9 cellular contexts compared by ENCODE assay signal in the genomic region with DNA sequence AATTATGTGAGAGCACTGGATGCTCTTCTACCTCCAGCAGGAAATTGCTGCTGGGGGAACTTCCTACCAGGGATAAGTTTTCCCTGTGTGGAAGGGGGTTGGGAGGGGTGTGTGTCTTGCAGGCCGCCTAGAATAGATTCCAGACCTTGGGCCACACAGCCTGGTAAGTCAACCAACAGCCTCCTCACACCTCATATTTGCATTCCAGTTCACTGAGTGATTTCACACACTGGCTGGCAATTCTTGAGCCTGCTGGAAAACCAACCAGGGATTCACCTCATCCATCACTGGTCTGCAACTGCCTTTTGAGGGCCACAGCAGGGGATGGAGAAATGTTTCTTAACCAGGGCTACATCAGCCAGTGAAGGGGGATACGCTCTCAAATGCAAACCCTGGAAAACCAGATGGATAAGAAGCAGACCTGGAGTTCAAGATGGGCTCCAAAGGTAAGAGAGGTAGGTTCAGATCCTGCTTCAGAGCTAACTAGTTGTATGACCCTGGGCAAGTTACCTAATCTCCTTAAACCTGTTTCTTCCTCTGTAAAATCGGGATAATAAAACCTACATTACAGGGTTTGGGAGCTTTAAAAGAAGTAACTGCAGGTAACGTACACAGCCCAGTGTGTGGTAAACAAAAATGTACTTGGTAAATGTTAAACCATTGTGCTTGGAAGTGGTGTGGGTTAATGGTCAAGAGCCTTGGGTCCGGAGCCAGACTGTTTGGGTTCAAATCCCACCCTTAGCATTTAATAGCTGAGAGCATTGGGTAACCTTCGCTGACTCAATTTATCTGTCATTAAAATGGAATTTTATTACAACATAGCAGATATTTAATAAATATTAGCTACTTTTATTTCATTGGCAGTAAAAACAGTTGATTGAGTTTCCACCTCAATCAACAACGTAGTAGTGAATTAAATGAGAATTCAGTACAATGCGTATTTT. TPM values are rescaled to one million over a fixed set of nuclear protein-coding genes. Genes with fewer than 3 reads are reported as not detected.
DNase-seq lines count a peak whose midpoint lies in the region; ATAC-seq, FAIRE-seq and TF ChIP-seq lines count a peak whose summit lies in the region.
"Had no signal": no experiment of that assay in that cellular context is flagged by ENCODE, and none has a peak within 500 bp of the region (broad histone marks: within the 10 kb centered on the region; RNA-seq: fewer than 3 reads in every experiment).

No MANE protein-coding gene starts in this region.

- no peak overlapping the region for H3K14ac ChIP-seq in trophoblast cell (ENCODE audit: low read length)

- CTCF ChIA-PET in GM10248 (lab: Yijun Ruan, JAX) = interaction anchor here (1.2 kb wide), 2 partner anchors 9 to 14 kb away, joined by 3 read pairs; no protein-coding TSS in a partner anchor

- H2BK120ac ChIP-seq in trophoblast cell (ENCODE audit: insufficient read depth, low read length, poor library complexity) = no peak overlapping the region

- peaks cover 71% of the 10 kb centered on the region for H3K27me3 Mint-ChIP-seq in T-helper 17 cell
- peaks cover 11% of the 10 kb centered on the region for H3K27me3 Mint-ChIP-seq in glutamatergic neuron (ENCODE audit: unreplicated experiment)

- no peak overlapping the region for H2AFZ ChIP-seq in trophoblast cell (ENCODE audit: insufficient read depth, low read length, poor library complexity)

- H3K9ac ChIP-seq in trophoblast cell (ENCODE audit: low read length) = no peak overlapping the region

- H3K27ac ChIP-seq in trophoblast cell (ENCODE audit: low read depth, low read length) = peak overlapping the region; percentile 22

- no peak overlapping the region for H3K4me3 ChIP-seq in trophoblast cell (ENCODE audit: low read depth, low read length)

- ATAC-seq in T-helper 17 cell (no peak), GM21367 (IDR thresholded peaks at IDR 0.05; ENCODE audit: unreplicated experiment) (no peak)

- POLR2A ChIA-PET in GM10248 (lab: Yijun Ruan, JAX) = no interaction called here

- H2BK12ac ChIP-seq in trophoblast cell (ENCODE audit: low read length) = no peak overlapping the region

- H3K79me1 ChIP-seq in trophoblast cell (ENCODE audit: low read length) = peaks cover 17% of the 10 kb centered on the region

- H3K18ac ChIP-seq in trophoblast cell (ENCODE audit: low read length) = no peak overlapping the region

- H3K27ac Mint-ChIP-seq in T-helper 17 cell = no peak overlapping the region
- H3K27ac Mint-ChIP-seq in glutamatergic neuron (ENCODE audit: unreplicated experiment) = peak overlapping the region; percentile 71
- H3K27ac Mint-ChIP-seq: activated CD4-positive, alpha-beta T cell treated with anti-CD3 and anti-CD28 coated beads, Interleukin-2, amount 10 ng/mL, durations not matched to agents 24 days and 14 days had no signal

- peaks cover 19% of the 10 kb centered on the region for H3K79me2 ChIP-seq in trophoblast cell (ENCODE audit: control insufficient read depth, insufficient read depth, low read length, poor library complexity)

- peaks cover 8 to 11% of the 10 kb centered on the region in 2 experiments for H3K36me3 ChIP-seq in trophoblast cell (ENCODE audit: control insufficient read depth in 1 of 2, insufficient read depth in 2 of 2, low read length in 2 of 2)

- WGBS in trophoblast cell (ENCODE audit: extremely low coverage, insufficient coverage, insufficient read length) = no CpG with 5 or more reads among the region's 8 CpGs

- FAIRE-seq in D721Med (lab: Jason Lieb, UNC) = no peak

- H3K9me3 Mint-ChIP-seq in glutamatergic neuron (ENCODE audit: unreplicated experiment) = peaks cover 12% of the 10 kb centered on the region
- H3K9me3 Mint-ChIP-seq: activated CD4-positive, alpha-beta T cell treated with anti-CD3 and anti-CD28 coated beads, Interleukin-2, amount 10 ng/mL, durations not matched to agents 24 days and 14 days had no signal

- H3K4me3 Mint-ChIP-seq in T-helper 17 cell (peak overlapping the region; percentile 86), glutamatergic neuron (ENCODE audit: unreplicated experiment) (peak overlapping the region; percentile 85)

- DNase-seq in Daoy (ENCODE audit: low read depth) = peak; percentile 82
- DNase-seq in T-helper 17 cell = no peak
- no peak for DNase-seq in glutamatergic neuron
- DNase-seq in trophoblast cell = peak; percentile 40 to 63
- DNase-seq in HPDE6-E6E7 (ENCODE audit: extremely low spot score) = no peak
- DNase-seq in D721Med (ENCODE audit: insufficient read length, low spot score) = no peak
- no peak for DNase-seq in GM10248 (ENCODE audit: extremely low spot score)
- DNase-seq: activated CD4-positive, alpha-beta T cell treated with anti-CD3 and anti-CD28 coated beads, Interleukin-2, amount 10 ng/mL, durations not matched to agents 24 days and 14 days had no signal

- H3K36me3 Mint-ChIP-seq in T-helper 17 cell (ENCODE audit: low read depth) (peaks cover 13% of the 10 kb centered on the region), glutamatergic neuron (ENCODE audit: unreplicated experiment) (no peaks in the 10 kb centered on the region)

- TF ChIP-seq CTCF in glutamatergic neuron (IDR thresholded peaks at IDR 0.05; ENCODE audit: partially characterized antibody, unreplicated experiment) (no peak), D721Med (IDR thresholded peaks at IDR 0.05; ENCODE audit: insufficient read depth, missing control alignments) (no peak), GM10248 (IDR thresholded peaks at IDR 0.05; ENCODE audit: control extremely low read depth, extremely low read depth, low read depth, missing control alignments) (no peak)

- no peak overlapping the region for H3K23ac ChIP-seq in trophoblast cell (ENCODE audit: low read length)

- no peak overlapping the region for H2AK5ac ChIP-seq in trophoblast cell (ENCODE audit: low read length)

- H3K4ac ChIP-seq in trophoblast cell (ENCODE audit: low read depth, low read length) = peak overlapping the region; percentile 56

- peaks cover 13 to 15% of the 10 kb centered on the region in 2 experiments for H3K4me1 ChIP-seq in trophoblast cell (ENCODE audit: control insufficient read depth in 1 of 2, insufficient read depth in 2 of 2, low read length in 2 of 2)

- H3K4me1 Mint-ChIP-seq in T-helper 17 cell (peaks cover 9% of the 10 kb centered on the region), glutamatergic neuron (ENCODE audit: low read depth, unreplicated experiment) (peaks cover 26% of the 10 kb centered on the region)

- no peak overlapping the region for H2BK5ac ChIP-seq in trophoblast cell (ENCODE audit: low read depth, low read length, poor library complexity)

- no peaks in the 10 kb centered on the region for H3K27me3 ChIP-seq in trophoblast cell (ENCODE audit: insufficient read depth, low read length)

- H4K12ac ChIP-seq in trophoblast cell (ENCODE audit: low read depth, low read length) = no peak overlapping the region

- no peak overlapping the region for H4K8ac ChIP-seq in trophoblast cell (ENCODE audit: low read depth, low read length)

- H3K9me3 ChIP-seq in T-helper 17 cell (ENCODE audit: control insufficient read depth, low read length, poor library complexity, severe bottlenecking) (no peaks in the 10 kb centered on the region), trophoblast cell (ENCODE audit: insufficient read depth, low read depth, low read length) (no peaks in the 10 kb centered on the region)

- H4K91ac ChIP-seq in trophoblast cell (ENCODE audit: low read depth, low read length) = no peak overlapping the region

- H3K4me2 ChIP-seq in trophoblast cell (ENCODE audit: low read length) = peak overlapping the region; percentile 90

RNA-seq across cellular contexts. Expression of a gene that starts 1.8 kb away (rescaled TPM):
- 476 and 490 TPM in 2 replicates for total RNA-seq in Daoy (2014; rRNA removed; shearing (Covaris generic))
- total RNA-seq in T-helper 17 cell (10 to 100 TPM in 1 of 2 donors, 1 to 10 TPM in 1; 1.1 to 17.4 TPM), glutamatergic neuron (ENCODE audit: unreplicated experiment) (206 TPM)
- polyA plus RNA-seq in trophoblast cell (2013) = 507 and 510 TPM in 2 replicates

Comparison
In these comparisons a context has a peak if more than half of its experiments do, and no peak if none do; other contexts are left out.
1. DNase-seq: peak in Daoy (single experiment) and trophoblast cell (2 of 2); none in T-helper 17 cell (0 of 3), glutamatergic neuron (single experiment), HPDE6-E6E7 (single experiment), D721Med (single experiment) and GM10248 (single experiment).
2. RNA of a gene that starts 1.8 kb away (total RNA-seq): 476 to 490 TPM in Daoy and 206 TPM in glutamatergic neuron (single experiment); 1.1 to 17.4 TPM in T-helper 17 cell; every median in the first group is over 10 times any median in the second.